In the genomic region with DNA sequence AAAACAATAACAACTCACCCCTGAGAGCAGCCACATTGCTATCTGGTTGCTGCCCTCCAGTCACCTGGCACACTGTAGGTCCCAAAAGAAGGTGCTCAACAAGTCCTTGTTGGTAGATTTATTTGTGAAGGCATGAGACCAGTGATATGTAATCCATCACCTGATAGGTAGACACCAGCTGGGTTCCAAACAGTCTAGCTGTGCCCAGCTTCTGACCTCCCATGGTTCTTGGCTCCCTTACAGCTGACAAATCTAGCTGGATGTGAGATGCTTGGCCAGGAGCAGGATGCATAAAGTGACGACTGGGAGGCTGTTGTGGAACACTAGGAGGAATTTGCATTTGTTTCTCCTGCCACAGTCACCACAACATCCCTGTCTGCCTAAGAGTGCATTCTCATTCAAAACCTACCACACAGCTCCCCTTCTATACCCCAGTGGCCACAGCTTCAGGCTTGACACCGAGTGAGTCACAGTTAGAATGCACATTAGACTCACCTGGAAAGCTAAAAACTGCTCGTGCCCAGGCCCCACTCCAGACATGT, we compare ENCODE assay signal across 1 cellular context.
TF ChIP-seq lines count a peak whose summit lies in the region.

No MANE protein-coding gene starts in this region.

TF ChIP-seq in HEK293, 187 proteins besides CTCF, POLR2A, EP300 and RAD21 (continued from another document):
- TF ChIP-seq, protein P1, sequence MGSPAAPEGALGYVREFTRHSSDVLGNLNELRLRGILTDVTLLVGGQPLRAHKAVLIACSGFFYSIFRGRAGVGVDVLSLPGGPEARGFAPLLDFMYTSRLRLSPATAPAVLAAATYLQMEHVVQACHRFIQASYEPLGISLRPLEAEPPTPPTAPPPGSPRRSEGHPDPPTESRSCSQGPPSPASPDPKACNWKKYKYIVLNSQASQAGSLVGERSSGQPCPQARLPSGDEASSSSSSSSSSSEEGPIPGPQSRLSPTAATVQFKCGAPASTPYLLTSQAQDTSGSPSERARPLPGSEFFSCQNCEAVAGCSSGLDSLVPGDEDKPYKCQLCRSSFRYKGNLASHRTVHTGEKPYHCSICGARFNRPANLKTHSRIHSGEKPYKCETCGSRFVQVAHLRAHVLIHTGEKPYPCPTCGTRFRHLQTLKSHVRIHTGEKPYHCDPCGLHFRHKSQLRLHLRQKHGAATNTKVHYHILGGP (tag by site-specific recombination; IDR thresholded peaks at IDR 0.05): no peak
- TF ChIP-seq, protein P2, sequence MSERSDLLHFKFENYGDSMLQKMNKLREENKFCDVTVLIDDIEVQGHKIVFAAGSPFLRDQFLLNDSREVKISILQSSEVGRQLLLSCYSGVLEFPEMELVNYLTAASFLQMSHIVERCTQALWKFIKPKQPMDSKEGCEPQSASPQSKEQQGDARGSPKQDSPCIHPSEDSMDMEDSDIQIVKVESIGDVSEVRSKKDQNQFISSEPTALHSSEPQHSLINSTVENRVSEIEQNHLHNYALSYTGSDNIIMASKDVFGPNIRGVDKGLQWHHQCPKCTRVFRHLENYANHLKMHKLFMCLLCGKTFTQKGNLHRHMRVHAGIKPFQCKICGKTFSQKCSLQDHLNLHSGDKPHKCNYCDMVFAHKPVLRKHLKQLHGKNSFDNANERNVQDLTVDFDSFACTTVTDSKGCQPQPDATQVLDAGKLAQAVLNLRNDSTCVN (tag by site-specific recombination; optimal IDR thresholded peaks at IDR 0.05): no peak
- no peak for TF ChIP-seq IKZF3 (tag by site-specific recombination; IDR thresholded peaks at IDR 0.05)
- no peak for TF ChIP-seq ZNF701 (tag by site-specific recombination; IDR thresholded peaks at IDR 0.05)
- TF ChIP-seq OSR2 (tag by site-specific recombination; IDR thresholded peaks at IDR 0.05): no peak
- TF ChIP-seq KLF9 (tag by site-specific recombination; IDR thresholded peaks at IDR 0.05; ENCODE audit: low read depth): no peak
- TF ChIP-seq ZNF221 (tag by site-specific recombination; IDR thresholded peaks at IDR 0.05; ENCODE audit: borderline replicate concordance): no peak
- no peak for TF ChIP-seq ZNF791 (tag by site-specific recombination; IDR thresholded peaks at IDR 0.05)
- peak; percentile 74 for TF ChIP-seq ZNF10 (tag by site-specific recombination; IDR thresholded peaks at IDR 0.05)
- TF ChIP-seq, protein P3, sequence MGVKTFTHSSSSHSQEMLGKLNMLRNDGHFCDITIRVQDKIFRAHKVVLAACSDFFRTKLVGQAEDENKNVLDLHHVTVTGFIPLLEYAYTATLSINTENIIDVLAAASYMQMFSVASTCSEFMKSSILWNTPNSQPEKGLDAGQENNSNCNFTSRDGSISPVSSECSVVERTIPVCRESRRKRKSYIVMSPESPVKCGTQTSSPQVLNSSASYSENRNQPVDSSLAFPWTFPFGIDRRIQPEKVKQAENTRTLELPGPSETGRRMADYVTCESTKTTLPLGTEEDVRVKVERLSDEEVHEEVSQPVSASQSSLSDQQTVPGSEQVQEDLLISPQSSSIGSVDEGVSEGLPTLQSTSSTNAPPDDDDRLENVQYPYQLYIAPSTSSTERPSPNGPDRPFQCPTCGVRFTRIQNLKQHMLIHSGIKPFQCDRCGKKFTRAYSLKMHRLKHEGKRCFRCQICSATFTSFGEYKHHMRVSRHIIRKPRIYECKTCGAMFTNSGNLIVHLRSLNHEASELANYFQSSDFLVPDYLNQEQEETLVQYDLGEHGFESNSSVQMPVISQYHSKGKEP (tag by site-specific recombination; IDR thresholded peaks at IDR 0.05): no peak
- TF ChIP-seq TRIM28 (IDR thresholded peaks at IDR 0.05; ENCODE audit: borderline replicate concordance, low read length): no peak
- TF ChIP-seq, protein P4, sequence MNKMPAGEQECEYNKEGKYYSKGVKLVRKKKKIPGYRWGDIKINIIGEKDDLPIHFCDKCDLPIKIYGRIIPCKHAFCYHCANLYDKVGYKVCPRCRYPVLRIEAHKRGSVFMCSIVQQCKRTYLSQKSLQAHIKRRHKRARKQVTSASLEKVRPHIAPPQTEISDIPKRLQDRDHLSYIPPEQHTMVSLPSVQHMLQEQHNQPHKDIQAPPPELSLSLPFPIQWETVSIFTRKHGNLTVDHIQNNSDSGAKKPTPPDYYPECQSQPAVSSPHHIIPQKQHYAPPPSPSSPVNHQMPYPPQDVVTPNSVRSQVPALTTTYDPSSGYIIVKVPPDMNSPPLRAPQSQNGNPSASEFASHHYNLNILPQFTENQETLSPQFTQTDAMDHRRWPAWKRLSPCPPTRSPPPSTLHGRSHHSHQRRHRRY (tag by site-specific recombination; IDR thresholded peaks at IDR 0.05): no peak
- TF ChIP-seq HOXA7 (CRISPR knock-in tag; IDR thresholded peaks at IDR 0.05; ENCODE audit: borderline replicate concordance): no peak
- TF ChIP-seq ZNF510 (tag by site-specific recombination; IDR thresholded peaks at IDR 0.05; ENCODE audit: insufficient replicate concordance): no peak
- no peak for TF ChIP-seq ZFP41 (tag by site-specific recombination; IDR thresholded peaks at IDR 0.05; ENCODE audit: borderline replicate concordance)
- TF ChIP-seq, protein P5, sequence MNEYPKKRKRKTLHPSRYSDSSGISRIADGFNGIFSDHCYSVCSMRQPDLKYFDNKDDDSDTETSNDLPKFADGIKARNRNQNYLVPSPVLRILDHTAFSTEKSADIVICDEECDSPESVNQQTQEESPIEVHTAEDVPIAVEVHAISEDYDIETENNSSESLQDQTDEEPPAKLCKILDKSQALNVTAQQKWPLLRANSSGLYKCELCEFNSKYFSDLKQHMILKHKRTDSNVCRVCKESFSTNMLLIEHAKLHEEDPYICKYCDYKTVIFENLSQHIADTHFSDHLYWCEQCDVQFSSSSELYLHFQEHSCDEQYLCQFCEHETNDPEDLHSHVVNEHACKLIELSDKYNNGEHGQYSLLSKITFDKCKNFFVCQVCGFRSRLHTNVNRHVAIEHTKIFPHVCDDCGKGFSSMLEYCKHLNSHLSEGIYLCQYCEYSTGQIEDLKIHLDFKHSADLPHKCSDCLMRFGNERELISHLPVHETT (tag by site-specific recombination; IDR thresholded peaks at IDR 0.05): no peak
- no peak for TF ChIP-seq ZNF394 (tag by site-specific recombination; IDR thresholded peaks at IDR 0.05; ENCODE audit: borderline replicate concordance)
- no peak for TF ChIP-seq ZNF138 (tag by site-specific recombination; IDR thresholded peaks at IDR 0.05; ENCODE audit: borderline replicate concordance)
- no peak for TF ChIP-seq ZNF561 (tag by site-specific recombination; IDR thresholded peaks at IDR 0.05; ENCODE audit: borderline replicate concordance)
- no peak for TF ChIP-seq ZNF335 (tag by site-specific recombination; conservative IDR thresholded peaks at IDR 0.05)
- TF ChIP-seq FEZF1 (tag by site-specific recombination; IDR thresholded peaks at IDR 0.05): 0 out of 2 replicates have a peak, but pooled peaks have one; percentile 11
- no peak for TF ChIP-seq ZNF391 (tag by site-specific recombination; IDR thresholded peaks at IDR 0.05; ENCODE audit: borderline replicate concordance, low read depth)
- no peak for TF ChIP-seq ZBTB48 (tag by site-specific recombination; IDR thresholded peaks at IDR 0.05)
- TF ChIP-seq GLIS1 (tag by site-specific recombination; IDR thresholded peaks at IDR 0.05): peak; percentile 45; the same call in 1 of the 2 replicates
